In genomic region chr7:140212100-140212881, GRCh38 we compare ENCODE assay signal across 1 cellular context.
TF ChIP-seq lines count a peak whose summit lies in the region.

No MANE protein-coding gene starts in this region.

TF ChIP-seq in K562, 482 proteins besides CTCF, POLR2A, EP300 and RAD21 (continued from another document):
- TF ChIP-seq ZNF511 (CRISPR knock-in tag; IDR thresholded peaks at IDR 0.05) (no peak), C11orf30 (IDR thresholded peaks at IDR 0.05; ENCODE audit: low read depth) (0 out of 2 replicates have a peak, but pooled peaks have one; percentile 18), DNMT1 (IDR thresholded peaks at IDR 0.05) (no peak), MNT (conservative IDR thresholded peaks at IDR 0.05) (no peak), FOXA3 (CRISPR knock-in tag; conservative IDR thresholded peaks at IDR 0.05 in 1 of 2, IDR thresholded peaks at IDR 0.05 in 1 of 2) (no peak), TBP (optimal IDR thresholded peaks at IDR 0.05; ENCODE audit: low read depth, low read length) (no peak), SMAD4 (CRISPR knock-in tag; conservative IDR thresholded peaks at IDR 0.05) (no peak), ZNF589 (CRISPR knock-in tag; IDR thresholded peaks at IDR 0.05; ENCODE audit: low read depth) (no peak), ZNF316 (IDR thresholded peaks at IDR 0.05) (0 out of 2 replicates have a peak, but pooled peaks have one; percentile 30), MAFG (tag; conservative IDR thresholded peaks at IDR 0.05) (no peak), ATF3 (IDR thresholded peaks at IDR 0.05) (peak; percentile 66), ATF3 (CRISPR knock-in tag; conservative IDR thresholded peaks at IDR 0.05) (no peak), ZNF274 (IDR thresholded peaks at IDR 0.05; ENCODE audit: borderline replicate concordance, low read depth, low read length) (no peak), ZNF431 (CRISPR knock-in tag; IDR thresholded peaks at IDR 0.05) (peak; percentile 24; the same call in 1 of the 2 replicates)
